20 cellular contexts compared by ENCODE assay signal in the genomic region with DNA sequence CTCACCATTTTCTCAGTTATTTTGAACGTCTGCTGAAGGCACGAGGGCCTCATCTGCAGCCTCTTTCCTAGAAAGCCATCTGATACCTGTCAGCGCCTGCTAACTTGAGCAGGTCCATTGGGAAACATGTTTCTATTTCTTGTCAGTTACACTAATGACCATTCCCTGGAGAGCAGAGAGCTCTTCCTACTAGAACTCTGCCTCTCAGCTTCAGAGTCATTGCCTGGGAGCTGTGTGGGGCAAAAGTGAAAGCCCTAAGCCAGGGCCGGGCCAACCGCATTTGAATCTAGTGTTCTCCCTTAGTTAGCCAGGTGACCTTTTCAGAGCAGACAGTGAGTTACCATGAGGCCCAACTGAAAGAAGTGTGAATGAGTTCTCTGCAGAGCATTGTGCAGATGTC.
DNase-seq lines count a peak whose midpoint lies in the region; ATAC-seq, FAIRE-seq and TF ChIP-seq lines count a peak whose summit lies in the region.
"Had no signal": no experiment of that assay in that cellular context is flagged by ENCODE, and none has a peak within 500 bp of the region (broad histone marks: within the 10 kb centered on the region; RNA-seq: fewer than 3 reads in every experiment).

No MANE protein-coding gene starts in this region.

- H3K27me3 ChIP-seq in K562 (ENCODE audit: control insufficient read depth in 2 of 2, insufficient read depth in 2 of 2, low read length in 2 of 2): peaks cover 3 to 43% of the 10 kb centered on the region in 2 experiments; a peak in 4 of 5 replicates
- H3K27me3 ChIP-seq in gastrocnemius medialis: no peaks in the 10 kb centered on the region
- no peaks in the 10 kb centered on the region for H3K27me3 ChIP-seq in WERI-Rb-1 (ENCODE audit: insufficient read depth, low read depth, severe bottlenecking)

- no peak overlapping the region for H3K9ac ChIP-seq in K562 (ENCODE audit: insufficient read depth in 1 of 2, low read depth in 2 of 2, low read length in 2 of 2)

- no peaks in the 10 kb centered on the region for H3K4me1 ChIP-seq in K562 (replicated peaks in 1 of 2; ENCODE audit: control insufficient read depth in 2 of 2, insufficient read depth in 2 of 2, low read length in 2 of 2)
- H3K4me1 ChIP-seq in gastrocnemius medialis: peaks cover 0 to 6% of the 10 kb centered on the region in 2 donors

- POLR2A ChIA-PET in K562 (lab: Yijun Ruan, JAX): no interaction called here

- H3K9me3 ChIP-seq in K562 (replicated peaks; ENCODE audit: control insufficient read depth, insufficient read depth, low read depth, low read length) (no peaks in the 10 kb centered on the region), gastrocnemius medialis (no peaks in the 10 kb centered on the region), WERI-Rb-1 (ENCODE audit: severe bottlenecking) (no peaks in the 10 kb centered on the region)

- no peak overlapping the region for H3K4me3 ChIP-seq in K562
- H3K4me3 ChIP-seq in gastrocnemius medialis: no peak overlapping the region
- H3K4me3 ChIP-seq in WERI-Rb-1 (ENCODE audit: low read depth, low read length): no peak overlapping the region
- H3K4me3 ChIP-seq: GM23338 had no signal

- FAIRE-seq in K562 (lab: Jason Lieb, UNC): no peak
- FAIRE-seq: G401.6, GM18507 had no signal

- peak overlapping the region in 1 of 2 donors; percentile 65 for H3K4me3 Mint-ChIP-seq in activated T-cell treated with anti-CD3 and anti-CD28 coated beads, Interleukin-2, amount 50 U/mL, for 72 hours
- H3K4me3 Mint-ChIP-seq in activated T-cell treated with anti-CD3 and anti-CD28 coated beads, Interleukin-2, amount 50 U/mL, for 4 hours: no peak overlapping the region
- H3K4me3 Mint-ChIP-seq: GM23338 had no signal

- H3K4me2 ChIP-seq in K562 (ENCODE audit: insufficient read depth, low read length): no peak overlapping the region
- H3K4me2 ChIP-seq: GM23338 had no signal

- H3K9me3 Mint-ChIP-seq in activated T-cell treated with anti-CD3 and anti-CD28 coated beads, Interleukin-2, amount 50 U/mL, for 72 hours: peaks cover 2 to 3% of the 10 kb centered on the region in 2 donors
- no peaks in the 10 kb centered on the region for H3K9me3 Mint-ChIP-seq in activated T-cell treated with anti-CD3 and anti-CD28 coated beads, Interleukin-2, amount 50 U/mL, for 4 hours
- H3K9me3 Mint-ChIP-seq: CD8-positive, alpha-beta memory T cell had no signal

- H3K79me2 ChIP-seq in K562 (ENCODE audit: control insufficient read depth, insufficient read depth, low read length): no peaks in the 10 kb centered on the region

- TF ChIP-seq CTCF in K562 (IDR thresholded peaks at IDR 0.05 in 2 of 3, conservative IDR thresholded peaks at IDR 0.05 in 1 of 3; ENCODE audit: insufficient read depth in 2 of 3, low read depth in 1 of 3, low read length in 3 of 3) (no peak), gastrocnemius medialis (IDR thresholded peaks at IDR 0.05 in 4 of 5, conservative IDR thresholded peaks at IDR 0.05 in 1 of 5) (no peak), WERI-Rb-1 (IDR thresholded peaks at IDR 0.05; ENCODE audit: low read depth, low read length) (no peak)

- H3K9me1 ChIP-seq in K562 (ENCODE audit: control insufficient read depth, insufficient read depth, low read length): no peaks in the 10 kb centered on the region

- ATAC-seq in activated T-cell treated with anti-CD3 and anti-CD28 coated beads, Interleukin-2, amount 50 U/mL, for 72 hours (replicated peaks in 1 of 2): no peak
- ATAC-seq in activated T-cell treated with anti-CD3 and anti-CD28 coated beads, Interleukin-2, amount 50 U/mL, for 4 hours: no peak
- ATAC-seq in K562: no peak
- ATAC-seq in gastrocnemius medialis: peak; percentile 98 to 100
- ATAC-seq in HG02870 (IDR thresholded peaks at IDR 0.05; ENCODE audit: unreplicated experiment): no peak
- ATAC-seq: GM23338, HCT116 had no signal

- H3K27me3 Mint-ChIP-seq in activated T-cell treated with anti-CD3 and anti-CD28 coated beads, Interleukin-2, amount 50 U/mL, for 72 hours (ENCODE audit: low read depth): peaks cover 5% of the 10 kb centered on the region
- peaks cover 11% of the 10 kb centered on the region for H3K27me3 Mint-ChIP-seq in activated T-cell treated with anti-CD3 and anti-CD28 coated beads, Interleukin-2, amount 50 U/mL, for 4 hours (ENCODE audit: low read depth)

- WGBS in K562 (ENCODE audit: insufficient coverage, low coverage, missing lambda C conversion rate): 0% methylated on average over 5 of the region's 5 CpGs

- intact Hi-C loops in K562 (cut with micrococcal nuclease): no loop called here
- intact Hi-C loops in gastrocnemius medialis (cut with DNase I; ENCODE audit: low total_unique reads): no loop called here

- peaks cover 35% of the 10 kb centered on the region for H3K4me1 Mint-ChIP-seq in activated T-cell treated with anti-CD3 and anti-CD28 coated beads, Interleukin-2, amount 50 U/mL, for 72 hours (ENCODE audit: low read depth)
- H3K4me1 Mint-ChIP-seq in activated T-cell treated with anti-CD3 and anti-CD28 coated beads, Interleukin-2, amount 50 U/mL, for 4 hours (ENCODE audit: low read depth): no peaks in the 10 kb centered on the region
- H3K4me1 Mint-ChIP-seq: CD8-positive, alpha-beta memory T cell had no signal

- BruUV-seq in K562 (replicated peaks; lab: Mats Ljungman, UMichigan): no TSS peak

- no peak for TF ChIP-seq RAD21 in K562 (CRISPR knock-in tag; conservative IDR thresholded peaks at IDR 0.05 in 1 of 2, IDR thresholded peaks at IDR 0.05 in 1 of 2)

- H3K36me3 Mint-ChIP-seq in activated T-cell treated with anti-CD3 and anti-CD28 coated beads, Interleukin-2, amount 50 U/mL, for 72 hours (ENCODE audit: insufficient read depth in 2 of 2): peaks cover 0 to 7% of the 10 kb centered on the region in 2 donors
- H3K36me3 Mint-ChIP-seq in activated T-cell treated with anti-CD3 and anti-CD28 coated beads, Interleukin-2, amount 50 U/mL, for 4 hours (ENCODE audit: insufficient read depth): no peaks in the 10 kb centered on the region

- TF ChIP-seq EP300 in K562 (IDR thresholded peaks at IDR 0.05; ENCODE audit: low read length): no peak

- no peaks in the 10 kb centered on the region for H4K20me1 ChIP-seq in K562 (replicated peaks; ENCODE audit: control insufficient read depth, insufficient read depth, low read length)

- CTCF ChIA-PET in K562 (lab: Yijun Ruan, JAX; ENCODE audit: low intra/inter-chr PET ratio): no interaction called here

- in situ Hi-C loops in K562 (cut with MboI) (no loop called here), gastrocnemius medialis (cut with MboI; ENCODE audit: low sequenced_read_pairs in 4 of 4) (no loop called here)

- H3K36me3 ChIP-seq in K562 (ENCODE audit: control insufficient read depth, insufficient read depth, low read length) (no peaks in the 10 kb centered on the region), gastrocnemius medialis (no peaks in the 10 kb centered on the region), WERI-Rb-1 (peaks cover 9% of the 10 kb centered on the region)

- peak overlapping the region; percentile 31 for H3K27ac Mint-ChIP-seq in activated T-cell treated with anti-CD3 and anti-CD28 coated beads, Interleukin-2, amount 50 U/mL, for 72 hours
- H3K27ac Mint-ChIP-seq: GM23338 had no signal

- no peak overlapping the region for H3K27ac ChIP-seq in K562 (ENCODE audit: extremely low read depth, low read depth, low read length)
- no peak overlapping the region for H3K27ac ChIP-seq in gastrocnemius medialis
- no peak overlapping the region for H3K27ac ChIP-seq in WERI-Rb-1

- peak in 1 of 2 donors; percentile 17 for DNase-seq in activated T-cell treated with anti-CD3 and anti-CD28 coated beads, Interleukin-2, amount 50 U/mL, for 72 hours
- DNase-seq in activated T-cell treated with anti-CD3 and anti-CD28 coated beads, Interleukin-2, amount 50 U/mL, for 4 hours: no peak
- peak; percentile 8 for DNase-seq in NCI-H2107 (lab: John Stamatoyannopoulos, UW)
- DNase-seq in K562 (ENCODE audit: extremely low read depth in 1 of 4, low spot score in 3 of 4): no peak
- DNase-seq in gastrocnemius medialis: peak in 1 of 2 donors; percentile 33
- DNase-seq in WERI-Rb-1: no peak
- DNase-seq in cerebellum (ENCODE audit: low spot score): no peak
- DNase-seq: CD8-positive, alpha-beta memory T cell; DND-41; NCI-H1105; NCI-H1694; NCI-H446 treated with DMSO at 0.1 percent for 48 hours; NCI-H748 treated with DMSO at 0.1 percent for 48 hours; RPMI8226; SIG-M5 had no signal

- H2AFZ ChIP-seq in K562 (ENCODE audit: low read depth, low read length): no peak overlapping the region
- H2AFZ ChIP-seq: GM23338 had no signal

- TF ChIP-seq POLR2A in K562 (conservative IDR thresholded peaks at IDR 0.05): no peak
- TF ChIP-seq POLR2A in gastrocnemius medialis (IDR thresholded peaks at IDR 0.05): no peak

TF ChIP-seq in K562, 482 proteins besides CTCF, POLR2A, EP300 and RAD21:
- TF ChIP-seq EGR1 (conservative IDR thresholded peaks at IDR 0.05) (no peak), SNRNP70 (optimal IDR thresholded peaks at IDR 0.05; ENCODE audit: low read depth, low read length) (no peak)
- TF ChIP-seq, protein P1, sequence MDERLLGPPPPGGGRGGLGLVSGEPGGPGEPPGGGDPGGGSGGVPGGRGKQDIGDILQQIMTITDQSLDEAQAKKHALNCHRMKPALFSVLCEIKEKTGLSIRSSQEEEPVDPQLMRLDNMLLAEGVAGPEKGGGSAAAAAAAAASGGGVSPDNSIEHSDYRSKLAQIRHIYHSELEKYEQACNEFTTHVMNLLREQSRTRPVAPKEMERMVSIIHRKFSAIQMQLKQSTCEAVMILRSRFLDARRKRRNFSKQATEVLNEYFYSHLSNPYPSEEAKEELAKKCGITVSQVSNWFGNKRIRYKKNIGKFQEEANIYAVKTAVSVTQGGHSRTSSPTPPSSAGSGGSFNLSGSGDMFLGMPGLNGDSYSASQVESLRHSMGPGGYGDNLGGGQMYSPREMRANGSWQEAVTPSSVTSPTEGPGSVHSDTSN (CRISPR knock-in tag; IDR thresholded peaks at IDR 0.05; ENCODE audit: low read depth): no peak
- TF ChIP-seq, protein P1 (tag; conservative IDR thresholded peaks at IDR 0.05; ENCODE audit: low read depth): peak; percentile 46; the same call in 1 of the 2 replicates
TF ChIP-seq in K562: peak in this region for 1.

Comparison
In these comparisons a context has a peak if more than half of its experiments do, and no peak if none do; other contexts are left out.
1. ATAC-seq: peak in gastrocnemius medialis (2 of 2); none in activated T-cell treated with anti-CD3 and anti-CD28 coated beads, Interleukin-2, amount 50 U/mL, for 72 hours (0 of 2), activated T-cell treated with anti-CD3 and anti-CD28 coated beads, Interleukin-2, amount 50 U/mL, for 4 hours (0 of 2), K562 (single experiment) and HG02870 (single experiment).